ENCODE assay signal across 1 cellular context in genomic region chr11:76623884-76624419, GRCh38.
TF ChIP-seq lines count a peak whose summit lies in the region.

No MANE protein-coding gene starts in this region.

TF ChIP-seq in K562, 482 proteins besides CTCF, POLR2A, EP300 and RAD21:
- TF ChIP-seq PKNOX1 (IDR thresholded peaks at IDR 0.05) (0 out of 2 replicates have a peak, but pooled peaks have one; percentile 14), GTF2B (IDR thresholded peaks at IDR 0.05; ENCODE audit: extremely low read depth, insufficient read length) (no peak)
